In the genomic region with DNA sequence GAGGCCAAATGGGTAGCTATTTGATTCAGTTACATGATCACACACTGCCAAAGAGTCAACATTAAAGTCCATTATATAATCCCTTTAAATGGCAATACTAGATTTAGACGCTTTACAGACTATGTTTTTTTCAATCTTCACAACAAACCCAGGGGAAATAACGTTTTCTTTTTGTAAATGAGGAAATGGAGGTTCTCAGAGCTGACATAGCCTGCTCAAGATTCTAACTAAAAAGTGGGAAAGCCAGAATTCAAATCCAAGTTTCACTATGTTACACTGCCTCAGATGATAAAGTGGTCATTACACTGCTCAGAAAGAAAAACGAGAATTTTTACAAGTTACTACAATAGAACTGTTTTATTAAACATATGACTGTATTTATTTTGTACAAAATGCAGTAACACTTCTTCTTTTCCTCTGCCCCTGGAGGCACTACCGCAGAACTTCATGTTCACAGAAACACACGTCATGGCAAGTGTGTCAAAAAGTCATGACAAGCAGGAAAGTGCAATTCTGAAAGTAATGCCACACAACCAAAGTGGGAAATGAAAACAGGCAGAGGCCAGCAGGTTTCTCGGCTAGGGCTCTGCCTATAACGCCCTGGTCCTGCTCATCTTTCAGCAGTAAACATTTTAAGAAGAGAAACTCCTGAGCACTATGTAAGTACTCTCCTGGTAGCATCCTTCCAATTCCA, we compare ENCODE assay signal across 1 cellular context.
TF ChIP-seq lines count a peak whose summit lies in the region.

No MANE protein-coding gene starts in this region.

TF ChIP-seq in GM12878, 131 proteins besides CTCF, POLR2A, EP300 and RAD21 (continued from another document and continues in another):
- TF ChIP-seq, protein P1, sequence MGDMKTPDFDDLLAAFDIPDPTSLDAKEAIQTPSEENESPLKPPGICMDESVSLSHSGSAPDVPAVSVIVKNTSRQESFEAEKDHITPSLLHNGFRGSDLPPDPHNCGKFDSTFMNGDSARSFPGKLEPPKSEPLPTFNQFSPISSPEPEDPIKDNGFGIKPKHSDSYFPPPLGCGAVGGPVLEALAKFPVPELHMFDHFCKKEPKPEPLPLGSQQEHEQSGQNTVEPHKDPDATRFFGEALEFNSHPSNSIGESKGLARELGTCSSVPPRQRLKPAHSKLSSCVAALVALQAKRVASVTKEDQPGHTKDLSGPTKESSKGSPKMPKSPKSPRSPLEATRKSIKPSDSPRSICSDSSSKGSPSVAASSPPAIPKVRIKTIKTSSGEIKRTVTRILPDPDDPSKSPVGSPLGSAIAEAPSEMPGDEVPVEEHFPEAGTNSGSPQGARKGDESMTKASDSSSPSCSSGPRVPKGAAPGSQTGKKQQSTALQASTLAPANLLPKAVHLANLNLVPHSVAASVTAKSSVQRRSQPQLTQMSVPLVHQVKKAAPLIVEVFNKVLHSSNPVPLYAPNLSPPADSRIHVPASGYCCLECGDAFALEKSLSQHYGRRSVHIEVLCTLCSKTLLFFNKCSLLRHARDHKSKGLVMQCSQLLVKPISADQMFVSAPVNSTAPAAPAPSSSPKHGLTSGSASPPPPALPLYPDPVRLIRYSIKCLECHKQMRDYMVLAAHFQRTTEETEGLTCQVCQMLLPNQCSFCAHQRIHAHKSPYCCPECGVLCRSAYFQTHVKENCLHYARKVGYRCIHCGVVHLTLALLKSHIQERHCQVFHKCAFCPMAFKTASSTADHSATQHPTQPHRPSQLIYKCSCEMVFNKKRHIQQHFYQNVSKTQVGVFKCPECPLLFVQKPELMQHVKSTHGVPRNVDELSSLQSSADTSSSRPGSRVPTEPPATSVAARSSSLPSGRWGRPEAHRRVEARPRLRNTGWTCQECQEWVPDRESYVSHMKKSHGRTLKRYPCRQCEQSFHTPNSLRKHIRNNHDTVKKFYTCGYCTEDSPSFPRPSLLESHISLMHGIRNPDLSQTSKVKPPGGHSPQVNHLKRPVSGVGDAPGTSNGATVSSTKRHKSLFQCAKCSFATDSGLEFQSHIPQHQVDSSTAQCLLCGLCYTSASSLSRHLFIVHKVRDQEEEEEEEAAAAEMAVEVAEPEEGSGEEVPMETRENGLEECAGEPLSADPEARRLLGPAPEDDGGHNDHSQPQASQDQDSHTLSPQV (IDR thresholded peaks at IDR 0.05) = peak; percentile 72; the same call in 1 of the 2 replicates
- no peak for TF ChIP-seq TARDBP (IDR thresholded peaks at IDR 0.05; ENCODE audit: borderline replicate concordance)
- no peak for TF ChIP-seq KLF5 (IDR thresholded peaks at IDR 0.05; ENCODE audit: partially characterized antibody)
- TF ChIP-seq, protein P2, sequence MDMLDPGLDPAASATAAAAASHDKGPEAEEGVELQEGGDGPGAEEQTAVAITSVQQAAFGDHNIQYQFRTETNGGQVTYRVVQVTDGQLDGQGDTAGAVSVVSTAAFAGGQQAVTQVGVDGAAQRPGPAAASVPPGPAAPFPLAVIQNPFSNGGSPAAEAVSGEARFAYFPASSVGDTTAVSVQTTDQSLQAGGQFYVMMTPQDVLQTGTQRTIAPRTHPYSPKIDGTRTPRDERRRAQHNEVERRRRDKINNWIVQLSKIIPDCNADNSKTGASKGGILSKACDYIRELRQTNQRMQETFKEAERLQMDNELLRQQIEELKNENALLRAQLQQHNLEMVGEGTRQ (IDR thresholded peaks at IDR 0.05; ENCODE audit: borderline replicate concordance, low read depth, low read length) = no peak
- TF ChIP-seq NFXL1 (IDR thresholded peaks at IDR 0.05; ENCODE audit: borderline replicate concordance) = no peak
- TF ChIP-seq SUPT20H (IDR thresholded peaks at IDR 0.05; ENCODE audit: borderline replicate concordance, control insufficient read depth, low read depth, low read length) = no peak
- TF ChIP-seq ESRRA (IDR thresholded peaks at IDR 0.05; ENCODE audit: low read length) = no peak
- TF ChIP-seq, protein P3, sequence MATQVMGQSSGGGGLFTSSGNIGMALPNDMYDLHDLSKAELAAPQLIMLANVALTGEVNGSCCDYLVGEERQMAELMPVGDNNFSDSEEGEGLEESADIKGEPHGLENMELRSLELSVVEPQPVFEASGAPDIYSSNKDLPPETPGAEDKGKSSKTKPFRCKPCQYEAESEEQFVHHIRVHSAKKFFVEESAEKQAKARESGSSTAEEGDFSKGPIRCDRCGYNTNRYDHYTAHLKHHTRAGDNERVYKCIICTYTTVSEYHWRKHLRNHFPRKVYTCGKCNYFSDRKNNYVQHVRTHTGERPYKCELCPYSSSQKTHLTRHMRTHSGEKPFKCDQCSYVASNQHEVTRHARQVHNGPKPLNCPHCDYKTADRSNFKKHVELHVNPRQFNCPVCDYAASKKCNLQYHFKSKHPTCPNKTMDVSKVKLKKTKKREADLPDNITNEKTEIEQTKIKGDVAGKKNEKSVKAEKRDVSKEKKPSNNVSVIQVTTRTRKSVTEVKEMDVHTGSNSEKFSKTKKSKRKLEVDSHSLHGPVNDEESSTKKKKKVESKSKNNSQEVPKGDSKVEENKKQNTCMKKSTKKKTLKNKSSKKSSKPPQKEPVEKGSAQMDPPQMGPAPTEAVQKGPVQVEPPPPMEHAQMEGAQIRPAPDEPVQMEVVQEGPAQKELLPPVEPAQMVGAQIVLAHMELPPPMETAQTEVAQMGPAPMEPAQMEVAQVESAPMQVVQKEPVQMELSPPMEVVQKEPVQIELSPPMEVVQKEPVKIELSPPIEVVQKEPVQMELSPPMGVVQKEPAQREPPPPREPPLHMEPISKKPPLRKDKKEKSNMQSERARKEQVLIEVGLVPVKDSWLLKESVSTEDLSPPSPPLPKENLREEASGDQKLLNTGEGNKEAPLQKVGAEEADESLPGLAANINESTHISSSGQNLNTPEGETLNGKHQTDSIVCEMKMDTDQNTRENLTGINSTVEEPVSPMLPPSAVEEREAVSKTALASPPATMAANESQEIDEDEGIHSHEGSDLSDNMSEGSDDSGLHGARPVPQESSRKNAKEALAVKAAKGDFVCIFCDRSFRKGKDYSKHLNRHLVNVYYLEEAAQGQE (IDR thresholded peaks at IDR 0.05; ENCODE audit: low read depth, low read length) = no peak
- TF ChIP-seq, protein P4, sequence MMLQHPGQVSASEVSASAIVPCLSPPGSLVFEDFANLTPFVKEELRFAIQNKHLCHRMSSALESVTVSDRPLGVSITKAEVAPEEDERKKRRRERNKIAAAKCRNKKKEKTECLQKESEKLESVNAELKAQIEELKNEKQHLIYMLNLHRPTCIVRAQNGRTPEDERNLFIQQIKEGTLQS (IDR thresholded peaks at IDR 0.05; ENCODE audit: borderline replicate concordance, extremely low read depth, low read depth, low read length) = no peak
- no peak for TF ChIP-seq RBBP5 (conservative IDR thresholded peaks at IDR 0.05)
- TF ChIP-seq ASH2L (IDR thresholded peaks at IDR 0.05; ENCODE audit: borderline replicate concordance, low read depth) = no peak
- no peak for TF ChIP-seq WRNIP1 (IDR thresholded peaks at IDR 0.05; ENCODE audit: borderline replicate concordance, low read depth, low read length)
- TF ChIP-seq HDAC6 (IDR thresholded peaks at IDR 0.05; ENCODE audit: unreplicated experiment) = no peak
- no peak for TF ChIP-seq MYC (IDR thresholded peaks at IDR 0.05; ENCODE audit: insufficient read depth, insufficient read length, insufficient replicate concordance, low read length, severe bottlenecking)
- TF ChIP-seq, protein P5, sequence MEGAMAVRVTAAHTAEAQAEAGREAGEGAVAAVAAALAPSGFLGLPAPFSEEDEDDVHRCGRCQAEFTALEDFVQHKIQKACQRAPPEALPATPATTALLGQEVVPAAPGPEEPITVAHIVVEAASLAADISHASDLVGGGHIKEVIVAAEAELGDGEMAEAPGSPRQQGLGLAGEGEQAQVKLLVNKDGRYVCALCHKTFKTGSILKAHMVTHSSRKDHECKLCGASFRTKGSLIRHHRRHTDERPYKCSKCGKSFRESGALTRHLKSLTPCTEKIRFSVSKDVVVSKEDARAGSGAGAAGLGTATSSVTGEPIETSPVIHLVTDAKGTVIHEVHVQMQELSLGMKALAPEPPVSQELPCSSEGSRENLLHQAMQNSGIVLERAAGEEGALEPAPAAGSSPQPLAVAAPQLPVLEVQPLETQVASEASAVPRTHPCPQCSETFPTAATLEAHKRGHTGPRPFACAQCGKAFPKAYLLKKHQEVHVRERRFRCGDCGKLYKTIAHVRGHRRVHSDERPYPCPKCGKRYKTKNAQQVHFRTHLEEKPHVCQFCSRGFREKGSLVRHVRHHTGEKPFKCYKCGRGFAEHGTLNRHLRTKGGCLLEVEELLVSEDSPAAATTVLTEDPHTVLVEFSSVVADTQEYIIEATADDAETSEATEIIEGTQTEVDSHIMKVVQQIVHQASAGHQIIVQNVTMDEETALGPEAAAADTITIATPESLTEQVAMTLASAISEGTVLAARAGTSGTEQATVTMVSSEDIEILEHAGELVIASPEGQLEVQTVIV (IDR thresholded peaks at IDR 0.05; ENCODE audit: borderline replicate concordance, partially characterized antibody) = no peak
- TF ChIP-seq MEF2A (IDR thresholded peaks at IDR 0.05; ENCODE audit: insufficient read depth, low read depth, low read length) = no peak
- no peak for TF ChIP-seq ZZZ3 (IDR thresholded peaks at IDR 0.05; ENCODE audit: control insufficient read depth, insufficient read length, low read depth)
- peak; percentile 53; the same call in 1 of the 2 replicates for TF ChIP-seq GATAD2B (conservative IDR thresholded peaks at IDR 0.05; ENCODE audit: low read depth)
- TF ChIP-seq RAD51 (IDR thresholded peaks at IDR 0.05) = no peak
- TF ChIP-seq, protein P6, sequence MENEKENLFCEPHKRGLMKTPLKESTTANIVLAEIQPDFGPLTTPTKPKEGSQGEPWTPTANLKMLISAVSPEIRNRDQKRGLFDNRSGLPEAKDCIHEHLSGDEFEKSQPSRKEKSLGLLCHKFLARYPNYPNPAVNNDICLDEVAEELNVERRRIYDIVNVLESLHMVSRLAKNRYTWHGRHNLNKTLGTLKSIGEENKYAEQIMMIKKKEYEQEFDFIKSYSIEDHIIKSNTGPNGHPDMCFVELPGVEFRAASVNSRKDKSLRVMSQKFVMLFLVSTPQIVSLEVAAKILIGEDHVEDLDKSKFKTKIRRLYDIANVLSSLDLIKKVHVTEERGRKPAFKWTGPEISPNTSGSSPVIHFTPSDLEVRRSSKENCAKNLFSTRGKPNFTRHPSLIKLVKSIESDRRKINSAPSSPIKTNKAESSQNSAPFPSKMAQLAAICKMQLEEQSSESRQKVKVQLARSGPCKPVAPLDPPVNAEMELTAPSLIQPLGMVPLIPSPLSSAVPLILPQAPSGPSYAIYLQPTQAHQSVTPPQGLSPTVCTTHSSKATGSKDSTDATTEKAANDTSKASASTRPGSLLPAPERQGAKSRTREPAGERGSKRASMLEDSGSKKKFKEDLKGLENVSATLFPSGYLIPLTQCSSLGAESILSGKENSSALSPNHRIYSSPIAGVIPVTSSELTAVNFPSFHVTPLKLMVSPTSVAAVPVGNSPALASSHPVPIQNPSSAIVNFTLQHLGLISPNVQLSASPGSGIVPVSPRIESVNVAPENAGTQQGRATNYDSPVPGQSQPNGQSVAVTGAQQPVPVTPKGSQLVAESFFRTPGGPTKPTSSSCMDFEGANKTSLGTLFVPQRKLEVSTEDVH (IDR thresholded peaks at IDR 0.05; ENCODE audit: low read depth, partially characterized antibody) = no peak
- no peak for TF ChIP-seq NFYA (IDR thresholded peaks at IDR 0.05; ENCODE audit: borderline replicate concordance, low read depth, low read length)
- TF ChIP-seq KAT2A (conservative IDR thresholded peaks at IDR 0.05; ENCODE audit: control insufficient read depth, low read depth, low read length) = no peak
- TF ChIP-seq, protein P7, sequence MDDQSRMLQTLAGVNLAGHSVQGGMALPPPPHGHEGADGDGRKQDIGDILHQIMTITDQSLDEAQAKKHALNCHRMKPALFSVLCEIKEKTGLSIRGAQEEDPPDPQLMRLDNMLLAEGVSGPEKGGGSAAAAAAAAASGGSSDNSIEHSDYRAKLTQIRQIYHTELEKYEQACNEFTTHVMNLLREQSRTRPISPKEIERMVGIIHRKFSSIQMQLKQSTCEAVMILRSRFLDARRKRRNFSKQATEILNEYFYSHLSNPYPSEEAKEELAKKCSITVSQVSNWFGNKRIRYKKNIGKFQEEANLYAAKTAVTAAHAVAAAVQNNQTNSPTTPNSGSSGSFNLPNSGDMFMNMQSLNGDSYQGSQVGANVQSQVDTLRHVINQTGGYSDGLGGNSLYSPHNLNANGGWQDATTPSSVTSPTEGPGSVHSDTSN (IDR thresholded peaks at IDR 0.05; ENCODE audit: insufficient replicate concordance, low read depth, low read length) = no peak
- TF ChIP-seq RELA (IDR thresholded peaks at IDR 0.05; ENCODE audit: borderline replicate concordance, partially characterized antibody) = no peak
- no peak for TF ChIP-seq HDAC2 (IDR thresholded peaks at IDR 0.05)
- no peak for TF ChIP-seq POLR2AphosphoS5 (IDR thresholded peaks at IDR 0.05; ENCODE audit: low read length)
- no peak for TF ChIP-seq SMAD1 (IDR thresholded peaks at IDR 0.05; ENCODE audit: low read depth, partially characterized antibody)
- TF ChIP-seq BACH1 (IDR thresholded peaks at IDR 0.05; ENCODE audit: borderline replicate concordance) = peak; percentile 82; the same call in 1 of the 2 replicates
- no peak for TF ChIP-seq YBX1 (IDR thresholded peaks at IDR 0.05)
- no peak for TF ChIP-seq FOS (IDR thresholded peaks at IDR 0.05; ENCODE audit: borderline replicate concordance, extremely low read depth, insufficient read length)
- no peak for TF ChIP-seq TCF12 (IDR thresholded peaks at IDR 0.05; ENCODE audit: low read depth, low read length)
- TF ChIP-seq, protein P8, sequence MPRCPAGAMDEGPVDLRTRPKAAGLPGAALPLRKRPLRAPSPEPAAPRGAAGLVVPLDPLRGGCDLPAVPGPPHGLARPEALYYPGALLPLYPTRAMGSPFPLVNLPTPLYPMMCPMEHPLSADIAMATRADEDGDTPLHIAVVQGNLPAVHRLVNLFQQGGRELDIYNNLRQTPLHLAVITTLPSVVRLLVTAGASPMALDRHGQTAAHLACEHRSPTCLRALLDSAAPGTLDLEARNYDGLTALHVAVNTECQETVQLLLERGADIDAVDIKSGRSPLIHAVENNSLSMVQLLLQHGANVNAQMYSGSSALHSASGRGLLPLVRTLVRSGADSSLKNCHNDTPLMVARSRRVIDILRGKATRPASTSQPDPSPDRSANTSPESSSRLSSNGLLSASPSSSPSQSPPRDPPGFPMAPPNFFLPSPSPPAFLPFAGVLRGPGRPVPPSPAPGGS (IDR thresholded peaks at IDR 0.05; ENCODE audit: borderline replicate concordance, insufficient read depth, low read depth, low read length, poor library complexity, severe bottlenecking) = no peak
- no peak for TF ChIP-seq TBL1XR1 (IDR thresholded peaks at IDR 0.05; ENCODE audit: low read depth, low read length)
- TF ChIP-seq PAX8 (IDR thresholded peaks at IDR 0.05) = peak; percentile 69; the same call in 1 of the 2 replicates
- TF ChIP-seq, protein P9, sequence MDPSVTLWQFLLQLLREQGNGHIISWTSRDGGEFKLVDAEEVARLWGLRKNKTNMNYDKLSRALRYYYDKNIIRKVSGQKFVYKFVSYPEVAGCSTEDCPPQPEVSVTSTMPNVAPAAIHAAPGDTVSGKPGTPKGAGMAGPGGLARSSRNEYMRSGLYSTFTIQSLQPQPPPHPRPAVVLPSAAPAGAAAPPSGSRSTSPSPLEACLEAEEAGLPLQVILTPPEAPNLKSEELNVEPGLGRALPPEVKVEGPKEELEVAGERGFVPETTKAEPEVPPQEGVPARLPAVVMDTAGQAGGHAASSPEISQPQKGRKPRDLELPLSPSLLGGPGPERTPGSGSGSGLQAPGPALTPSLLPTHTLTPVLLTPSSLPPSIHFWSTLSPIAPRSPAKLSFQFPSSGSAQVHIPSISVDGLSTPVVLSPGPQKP (IDR thresholded peaks at IDR 0.05; ENCODE audit: low read depth, low read length) = no peak
- TF ChIP-seq STAT1 (conservative IDR thresholded peaks at IDR 0.05) = no peak
- no peak for TF ChIP-seq POU2F2 (IDR thresholded peaks at IDR 0.05; ENCODE audit: borderline replicate concordance, low read depth, low read length)
- no peak; the same call in 1 of the 2 replicates for TF ChIP-seq NR2F1 (conservative IDR thresholded peaks at IDR 0.05)
- peak; percentile 66 to 72; a peak in 2 of 4 replicates for TF ChIP-seq BHLHE40 (IDR thresholded peaks at IDR 0.05; ENCODE audit: borderline replicate concordance in 1 of 2, low read depth in 2 of 2, low read length in 1 of 2)
- TF ChIP-seq RUNX3 (IDR thresholded peaks at IDR 0.05; ENCODE audit: low read length) = peak; percentile 66
- TF ChIP-seq PAX5 (IDR thresholded peaks at IDR 0.05; ENCODE audit: borderline replicate concordance, low read depth, low read length) = no peak
